In the genomic region with DNA sequence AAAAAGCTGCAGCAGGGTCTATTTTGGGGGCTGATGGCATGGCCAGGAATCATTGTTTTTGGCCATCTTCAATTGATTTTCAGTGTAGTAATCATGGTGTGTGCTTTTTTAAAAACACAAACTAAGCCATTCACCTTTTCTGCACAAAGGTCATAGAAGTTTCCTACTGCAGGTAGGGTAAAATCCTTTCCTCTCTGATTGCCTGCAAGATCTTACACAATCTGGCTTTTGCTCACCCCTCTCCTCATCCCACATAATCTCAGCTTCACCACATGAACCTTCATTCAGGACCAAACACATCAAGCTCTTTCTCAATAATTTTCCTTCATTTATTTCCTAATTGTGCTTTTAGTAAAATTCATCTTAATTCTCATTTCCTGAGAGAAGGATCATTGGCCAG, we compare ENCODE assay signal across 3 cellular contexts.
TF ChIP-seq lines count a peak whose summit lies in the region.

No MANE protein-coding gene starts in this region.

TF ChIP-seq in SK-N-SH, 30 proteins besides CTCF, POLR2A, EP300 and RAD21 (continues in another document):
- TF ChIP-seq, protein P1, sequence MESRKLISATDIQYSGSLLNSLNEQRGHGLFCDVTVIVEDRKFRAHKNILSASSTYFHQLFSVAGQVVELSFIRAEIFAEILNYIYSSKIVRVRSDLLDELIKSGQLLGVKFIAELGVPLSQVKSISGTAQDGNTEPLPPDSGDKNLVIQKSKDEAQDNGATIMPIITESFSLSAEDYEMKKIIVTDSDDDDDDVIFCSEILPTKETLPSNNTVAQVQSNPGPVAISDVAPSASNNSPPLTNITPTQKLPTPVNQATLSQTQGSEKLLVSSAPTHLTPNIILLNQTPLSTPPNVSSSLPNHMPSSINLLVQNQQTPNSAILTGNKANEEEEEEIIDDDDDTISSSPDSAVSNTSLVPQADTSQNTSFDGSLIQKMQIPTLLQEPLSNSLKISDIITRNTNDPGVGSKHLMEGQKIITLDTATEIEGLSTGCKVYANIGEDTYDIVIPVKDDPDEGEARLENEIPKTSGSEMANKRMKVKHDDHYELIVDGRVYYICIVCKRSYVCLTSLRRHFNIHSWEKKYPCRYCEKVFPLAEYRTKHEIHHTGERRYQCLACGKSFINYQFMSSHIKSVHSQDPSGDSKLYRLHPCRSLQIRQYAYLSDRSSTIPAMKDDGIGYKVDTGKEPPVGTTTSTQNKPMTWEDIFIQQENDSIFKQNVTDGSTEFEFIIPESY (IDR thresholded peaks at IDR 0.05; ENCODE audit: borderline replicate concordance, low read depth), result no peak
- TF ChIP-seq RXRA (IDR thresholded peaks at IDR 0.05; ENCODE audit: borderline replicate concordance, low read depth) (no peak), GABPA (IDR thresholded peaks at IDR 0.05; ENCODE audit: low read depth) (no peak), MXI1 (IDR thresholded peaks at IDR 0.05; ENCODE audit: low read depth, low read length) (no peak), CHD2 (IDR thresholded peaks at IDR 0.05; ENCODE audit: low read length, partially characterized antibody) (no peak), PBX3 (IDR thresholded peaks at IDR 0.05) (no peak), REST (IDR thresholded peaks at IDR 0.05; ENCODE audit: low read depth, low read length) (no peak), NFIC (IDR thresholded peaks at IDR 0.05; ENCODE audit: borderline replicate concordance) (no peak), TAF1 (IDR thresholded peaks at IDR 0.05; ENCODE audit: borderline replicate concordance, low read depth, low read length) (no peak), TEAD4 (IDR thresholded peaks at IDR 0.05; ENCODE audit: borderline replicate concordance, insufficient read depth) (no peak), ELF1 (IDR thresholded peaks at IDR 0.05) (no peak), JUND (IDR thresholded peaks at IDR 0.05) (no peak), NRF1 (IDR thresholded peaks at IDR 0.05; ENCODE audit: low read depth, low read length) (no peak), SMC3 (IDR thresholded peaks at IDR 0.05; ENCODE audit: low read depth, low read length) (no peak)

TF ChIP-seq in SK-N-SH treated with all-trans-retinoic acid at 6 μM for 48 hours, 23 proteins besides CTCF, POLR2A, EP300 and RAD21:
- TF ChIP-seq TSHZ2 (CRISPR knock-in tag; IDR thresholded peaks at IDR 0.05), result no peak
- no peak for TF ChIP-seq PATZ1 (CRISPR knock-in tag; IDR thresholded peaks at IDR 0.05; ENCODE audit: borderline replicate concordance)
- TF ChIP-seq RARB (CRISPR knock-in tag; IDR thresholded peaks at IDR 0.05), result no peak
- TF ChIP-seq CSRNP3 (CRISPR knock-in tag; IDR thresholded peaks at IDR 0.05), result no peak
TF ChIP-seq in SK-N-SH treated with all-trans-retinoic acid at 6 μM for 48 hours: peak in this region for 0.

TF ChIP-seq in GM12878, 131 proteins besides CTCF, POLR2A, EP300 and RAD21 (continued from another document):
- TF ChIP-seq HSF1 (IDR thresholded peaks at IDR 0.05; ENCODE audit: low read depth, low read length) (no peak), SPI1 (IDR thresholded peaks at IDR 0.05; ENCODE audit: borderline replicate concordance, insufficient read depth, low read depth, low read length) (no peak), POLR2AphosphoS5 (IDR thresholded peaks at IDR 0.05; ENCODE audit: low read length) (no peak), POU2F2 (IDR thresholded peaks at IDR 0.05; ENCODE audit: borderline replicate concordance, low read depth, low read length) (no peak), JUND (IDR thresholded peaks at IDR 0.05; ENCODE audit: low read depth, low read length) (no peak), IRF5 (IDR thresholded peaks at IDR 0.05; ENCODE audit: borderline replicate concordance) (no peak), TARDBP (IDR thresholded peaks at IDR 0.05; ENCODE audit: borderline replicate concordance) (no peak), SMC3 (IDR thresholded peaks at IDR 0.05; ENCODE audit: borderline replicate concordance, low read length) (no peak), BCL11A (IDR thresholded peaks at IDR 0.05; ENCODE audit: low read depth, low read length) (no peak), ASH2L (IDR thresholded peaks at IDR 0.05; ENCODE audit: borderline replicate concordance, low read depth) (no peak), CHD1 (IDR thresholded peaks at IDR 0.05; ENCODE audit: low read depth, low read length) (no peak), SREBF2 (IDR thresholded peaks at IDR 0.05; ENCODE audit: low read length) (no peak), PRDM15 (CRISPR knock-in tag; IDR thresholded peaks at IDR 0.05) (no peak), IRF4 (IDR thresholded peaks at IDR 0.05; ENCODE audit: low read depth, low read length) (no peak), NRF1 (conservative IDR thresholded peaks at IDR 0.05; ENCODE audit: low read depth, low read length) (no peak), ZBTB11 (CRISPR knock-in tag; IDR thresholded peaks at IDR 0.05) (no peak), SMAD1 (IDR thresholded peaks at IDR 0.05; ENCODE audit: low read depth, partially characterized antibody) (no peak)
- TF ChIP-seq, protein P2, sequence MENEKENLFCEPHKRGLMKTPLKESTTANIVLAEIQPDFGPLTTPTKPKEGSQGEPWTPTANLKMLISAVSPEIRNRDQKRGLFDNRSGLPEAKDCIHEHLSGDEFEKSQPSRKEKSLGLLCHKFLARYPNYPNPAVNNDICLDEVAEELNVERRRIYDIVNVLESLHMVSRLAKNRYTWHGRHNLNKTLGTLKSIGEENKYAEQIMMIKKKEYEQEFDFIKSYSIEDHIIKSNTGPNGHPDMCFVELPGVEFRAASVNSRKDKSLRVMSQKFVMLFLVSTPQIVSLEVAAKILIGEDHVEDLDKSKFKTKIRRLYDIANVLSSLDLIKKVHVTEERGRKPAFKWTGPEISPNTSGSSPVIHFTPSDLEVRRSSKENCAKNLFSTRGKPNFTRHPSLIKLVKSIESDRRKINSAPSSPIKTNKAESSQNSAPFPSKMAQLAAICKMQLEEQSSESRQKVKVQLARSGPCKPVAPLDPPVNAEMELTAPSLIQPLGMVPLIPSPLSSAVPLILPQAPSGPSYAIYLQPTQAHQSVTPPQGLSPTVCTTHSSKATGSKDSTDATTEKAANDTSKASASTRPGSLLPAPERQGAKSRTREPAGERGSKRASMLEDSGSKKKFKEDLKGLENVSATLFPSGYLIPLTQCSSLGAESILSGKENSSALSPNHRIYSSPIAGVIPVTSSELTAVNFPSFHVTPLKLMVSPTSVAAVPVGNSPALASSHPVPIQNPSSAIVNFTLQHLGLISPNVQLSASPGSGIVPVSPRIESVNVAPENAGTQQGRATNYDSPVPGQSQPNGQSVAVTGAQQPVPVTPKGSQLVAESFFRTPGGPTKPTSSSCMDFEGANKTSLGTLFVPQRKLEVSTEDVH (IDR thresholded peaks at IDR 0.05; ENCODE audit: low read depth, partially characterized antibody), result no peak
